Comparison of ENCODE assay signal across 24 cellular contexts in genomic region chr2:188345020-188345419, GRCh38. TPM values are rescaled to one million over a fixed set of nuclear protein-coding genes. Genes with fewer than 3 reads are reported as not detected.
DNase-seq lines count a peak whose midpoint lies in the region; ATAC-seq lines count a peak whose summit lies in the region.
"Had no signal": no experiment of that assay in that cellular context is flagged by ENCODE, and none has a peak within 500 bp of the region (broad histone marks: within the 10 kb centered on the region; RNA-seq: fewer than 3 reads in every experiment).

No MANE protein-coding gene starts in this region.

- DNase-seq in NCI-H2171 treated with DMSO at 0.1 percent for 48 hours (lab: John Stamatoyannopoulos, UW) (peak; percentile 13), NCI-H2171 (lab: John Stamatoyannopoulos, UW) (no peak), NCI-H524 (lab: John Stamatoyannopoulos, UW) (peak; percentile 83 to 94), amniotic epithelial cell (ENCODE audit: low read depth) (peak; percentile 30), sciatic nerve (ENCODE audit: low spot score) (no peak), DMS153 (lab: John Stamatoyannopoulos, UW) (no peak)
- DNase-seq: activated CD8-positive, alpha-beta memory T cell treated with anti-CD3 and anti-CD28 coated beads for 24 hours; activated naive CD8-positive, alpha-beta T cell treated with anti-CD3 and anti-CD28 coated beads for 36 hours; BE2C; brain microvascular endothelial cell; endodermal cell; head of caudate nucleus; Karpas-422; natural killer cell; NCI-H1105 treated with DMSO at 0.1 percent for 48 hours; NCI-H774; Peyer's patch; sigmoid colon; uterus had no signal

- ATAC-seq in sciatic nerve (peak; percentile 69), HG02623 (IDR thresholded peaks at IDR 0.05; ENCODE audit: unreplicated experiment) (no peak), HG02970 (IDR thresholded peaks at IDR 0.05; ENCODE audit: low FRiP score, unreplicated experiment) (no peak)
- ATAC-seq: left lobe of liver; natural killer cell; stimulated activated effector memory CD8-positive, alpha-beta T cell treated with anti-CD3 and anti-CD28 coated beads, Interleukin-12 subunit alpha, Interleukin-12 subunit beta, amount 100 ng/mL, for 72 hours had no signal

- intact Hi-C loops in sciatic nerve (cut with DNase I) = no loop called here

RNA-seq across cellular contexts. Expression of gene GULP1, which starts 53.3 kb away (rescaled TPM):
- total RNA-seq in sciatic nerve = 70.1 TPM
- total RNA-seq: activated naive CD8-positive, alpha-beta T cell treated with anti-CD3 and anti-CD28 coated beads for 36 hours; activated T-helper 1 cell treated with anti-CD3 and anti-CD28 coated beads, Interleukin-12 subunit alpha, Interleukin-12 subunit beta, Interleukin-2, Interleukin-4 antibody, amounts not matched to agents 30 ng/mL and 10 ng/mL and 1 ng/mL, durations not matched to agents 14 hours and 24 hours and 36 hours; natural killer cell had no signal

Comparison
In these comparisons a context has a peak if more than half of its experiments do, and no peak if none do; other contexts are left out.
1. DNase-seq: peak in NCI-H2171 treated with DMSO at 0.1 percent for 48 hours (single experiment), NCI-H524 (2 of 2) and amniotic epithelial cell (single experiment); none in NCI-H2171 (single experiment), sciatic nerve (single experiment) and DMS153 (single experiment).